ENCODE assay signal across 1 cellular context in genomic region chr2:68396093-68396492, GRCh38.
TF ChIP-seq lines count a peak whose summit lies in the region.

No MANE protein-coding gene starts in this region.

TF ChIP-seq in K562, 482 proteins besides CTCF, POLR2A, EP300 and RAD21:
- TF ChIP-seq SNAPC5 (CRISPR knock-in tag; IDR thresholded peaks at IDR 0.05) (no peak), FOXK2 (conservative IDR thresholded peaks at IDR 0.05 in 1 of 2, IDR thresholded peaks at IDR 0.05 in 1 of 2; ENCODE audit: low read depth in 2 of 2) (no peak), BRD9 (IDR thresholded peaks at IDR 0.05; ENCODE audit: low read depth, partially characterized antibody) (no peak), MAFG (tag; conservative IDR thresholded peaks at IDR 0.05) (no peak), L3MBTL2 (IDR thresholded peaks at IDR 0.05) (0 out of 2 replicates have a peak, but pooled peaks have one; percentile 14), POLR2H (tag; IDR thresholded peaks at IDR 0.05; ENCODE audit: low read depth) (no peak), ZNF766 (CRISPR knock-in tag; conservative IDR thresholded peaks at IDR 0.05) (peak; percentile 91), COPS2 (conservative IDR thresholded peaks at IDR 0.05) (no peak), RBM22 (IDR thresholded peaks at IDR 0.05; ENCODE audit: low read depth, low read length, poor library complexity, severe bottlenecking) (no peak), E2F4 (CRISPR knock-in tag; IDR thresholded peaks at IDR 0.05; ENCODE audit: low read depth) (no peak), ZNF407 (IDR thresholded peaks at IDR 0.05; ENCODE audit: low read depth) (no peak), SOX6 (IDR thresholded peaks at IDR 0.05) (no peak), ZNF197 (CRISPR knock-in tag; IDR thresholded peaks at IDR 0.05; ENCODE audit: low read depth) (no peak), NR3C1 (CRISPR knock-in tag; IDR thresholded peaks at IDR 0.05) (no peak), CC2D1A (IDR thresholded peaks at IDR 0.05) (no peak), MTA2 (IDR thresholded peaks at IDR 0.05; ENCODE audit: low read depth) (no peak)
- TF ChIP-seq, protein P1, sequence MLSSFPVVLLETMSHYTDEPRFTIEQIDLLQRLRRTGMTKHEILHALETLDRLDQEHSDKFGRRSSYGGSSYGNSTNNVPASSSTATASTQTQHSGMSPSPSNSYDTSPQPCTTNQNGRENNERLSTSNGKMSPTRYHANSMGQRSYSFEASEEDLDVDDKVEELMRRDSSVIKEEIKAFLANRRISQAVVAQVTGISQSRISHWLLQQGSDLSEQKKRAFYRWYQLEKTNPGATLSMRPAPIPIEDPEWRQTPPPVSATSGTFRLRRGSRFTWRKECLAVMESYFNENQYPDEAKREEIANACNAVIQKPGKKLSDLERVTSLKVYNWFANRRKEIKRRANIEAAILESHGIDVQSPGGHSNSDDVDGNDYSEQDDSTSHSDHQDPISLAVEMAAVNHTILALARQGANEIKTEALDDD (IDR thresholded peaks at IDR 0.05), result 0 out of 2 replicates have a peak, but pooled peaks have one; percentile 13
- TF ChIP-seq, protein P2, sequence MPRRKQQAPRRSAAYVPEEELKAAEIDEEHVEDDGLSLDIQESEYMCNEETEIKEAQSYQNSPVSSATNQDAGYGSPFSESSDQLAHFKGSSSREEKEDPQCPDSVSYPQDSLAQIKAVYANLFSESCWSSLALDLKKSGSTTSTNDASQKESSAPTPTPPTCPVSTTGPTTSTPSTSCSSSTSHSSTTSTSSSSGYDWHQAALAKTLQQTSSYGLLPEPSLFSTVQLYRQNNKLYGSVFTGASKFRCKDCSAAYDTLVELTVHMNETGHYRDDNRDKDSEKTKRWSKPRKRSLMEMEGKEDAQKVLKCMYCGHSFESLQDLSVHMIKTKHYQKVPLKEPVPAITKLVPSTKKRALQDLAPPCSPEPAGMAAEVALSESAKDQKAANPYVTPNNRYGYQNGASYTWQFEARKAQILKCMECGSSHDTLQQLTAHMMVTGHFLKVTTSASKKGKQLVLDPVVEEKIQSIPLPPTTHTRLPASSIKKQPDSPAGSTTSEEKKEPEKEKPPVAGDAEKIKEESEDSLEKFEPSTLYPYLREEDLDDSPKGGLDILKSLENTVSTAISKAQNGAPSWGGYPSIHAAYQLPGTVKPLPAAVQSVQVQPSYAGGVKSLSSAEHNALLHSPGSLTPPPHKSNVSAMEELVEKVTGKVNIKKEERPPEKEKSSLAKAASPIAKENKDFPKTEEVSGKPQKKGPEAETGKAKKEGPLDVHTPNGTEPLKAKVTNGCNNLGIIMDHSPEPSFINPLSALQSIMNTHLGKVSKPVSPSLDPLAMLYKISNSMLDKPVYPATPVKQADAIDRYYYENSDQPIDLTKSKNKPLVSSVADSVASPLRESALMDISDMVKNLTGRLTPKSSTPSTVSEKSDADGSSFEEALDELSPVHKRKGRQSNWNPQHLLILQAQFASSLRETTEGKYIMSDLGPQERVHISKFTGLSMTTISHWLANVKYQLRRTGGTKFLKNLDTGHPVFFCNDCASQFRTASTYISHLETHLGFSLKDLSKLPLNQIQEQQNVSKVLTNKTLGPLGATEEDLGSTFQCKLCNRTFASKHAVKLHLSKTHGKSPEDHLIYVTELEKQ (CRISPR knock-in tag; IDR thresholded peaks at IDR 0.05), result no peak
- TF ChIP-seq, protein P3, sequence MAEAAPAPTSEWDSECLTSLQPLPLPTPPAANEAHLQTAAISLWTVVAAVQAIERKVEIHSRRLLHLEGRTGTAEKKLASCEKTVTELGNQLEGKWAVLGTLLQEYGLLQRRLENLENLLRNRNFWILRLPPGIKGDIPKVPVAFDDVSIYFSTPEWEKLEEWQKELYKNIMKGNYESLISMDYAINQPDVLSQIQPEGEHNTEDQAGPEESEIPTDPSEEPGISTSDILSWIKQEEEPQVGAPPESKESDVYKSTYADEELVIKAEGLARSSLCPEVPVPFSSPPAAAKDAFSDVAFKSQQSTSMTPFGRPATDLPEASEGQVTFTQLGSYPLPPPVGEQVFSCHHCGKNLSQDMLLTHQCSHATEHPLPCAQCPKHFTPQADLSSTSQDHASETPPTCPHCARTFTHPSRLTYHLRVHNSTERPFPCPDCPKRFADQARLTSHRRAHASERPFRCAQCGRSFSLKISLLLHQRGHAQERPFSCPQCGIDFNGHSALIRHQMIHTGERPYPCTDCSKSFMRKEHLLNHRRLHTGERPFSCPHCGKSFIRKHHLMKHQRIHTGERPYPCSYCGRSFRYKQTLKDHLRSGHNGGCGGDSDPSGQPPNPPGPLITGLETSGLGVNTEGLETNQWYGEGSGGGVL (CRISPR knock-in tag; IDR thresholded peaks at IDR 0.05), result no peak
